Comparison of ENCODE assay signal across 9 cellular contexts in genomic region chr2:74414475-74414874, GRCh38. TPM values are rescaled to one million over a fixed set of nuclear protein-coding genes. Genes with fewer than 3 reads are reported as not detected.
DNase-seq lines count a peak whose midpoint lies in the region; ATAC-seq, FAIRE-seq and TF ChIP-seq lines count a peak whose summit lies in the region.
"Had no signal": no experiment of that assay in that cellular context is flagged by ENCODE, and none has a peak within 500 bp of the region (broad histone marks: within the 10 kb centered on the region; RNA-seq: fewer than 3 reads in every experiment).

No MANE protein-coding gene starts in this region.

- peaks cover 66% of the 10 kb centered on the region for H3K27me3 Mint-ChIP-seq in WTC11 (ENCODE audit: low read depth)

- H3K9me3 Mint-ChIP-seq in WTC11, result no peaks in the 10 kb centered on the region

- intact Hi-C loops in left colon (cut with DNase I, micrococcal nuclease), result no loop called here

- H3K27ac Mint-ChIP-seq in WTC11, result no peak overlapping the region

- H3K4me3 Mint-ChIP-seq in WTC11, result peak overlapping the region; percentile 63

- peaks cover 4% of the 10 kb centered on the region for H3K4me1 ChIP-seq in rectal smooth muscle tissue (ENCODE audit: control insufficient read depth, insufficient read depth, low read length)

- H3K27ac ChIP-seq in rectal smooth muscle tissue (ENCODE audit: low read depth, low read length), result no peak overlapping the region

- H3K36me3 Mint-ChIP-seq in WTC11, result no peaks in the 10 kb centered on the region

- DNase-seq in COLO668 (lab: John Stamatoyannopoulos, UW; ENCODE audit: unreplicated experiment), result peak; percentile 35
- DNase-seq in WTC11 (ENCODE audit: low spot score), result peak; percentile 33
- DNase-seq in fibroblast of villous mesenchyme (ENCODE audit: low read depth), result no peak
- no peak for DNase-seq in H54 (ENCODE audit: insufficient read length, low spot score)
- DNase-seq in SIG-M5 treated with dmso at 0.1 percent for 504 hours (lab: John Stamatoyannopoulos, UW; ENCODE audit: unreplicated experiment), result no peak
- no peak for DNase-seq in left colon
- no peak for DNase-seq in GM19240 (ENCODE audit: insufficient read length, low spot score)
- DNase-seq: activated CD4-positive, alpha-beta T cell treated with anti-CD3 and anti-CD28 coated beads for 1 hour had no signal

- POLR2A ChIA-PET in WTC11 (lab: Charles Lee), result interaction anchor here (0.5 to 1.3 kb wide), 3 partner anchors 22 to 172 kb away, joined by 3 to 10 read pairs (median 3); no protein-coding TSS in a partner anchor

- FAIRE-seq in H54 (lab: Jason Lieb, UNC), result no peak

- H3K4me3 ChIP-seq in fibroblast of villous mesenchyme (ENCODE audit: low read depth, low read length) (peak overlapping the region; percentile 56), rectal smooth muscle tissue (ENCODE audit: low read length) (peak overlapping the region; percentile 70)

- H3K4me1 Mint-ChIP-seq in WTC11, result peaks cover 13% of the 10 kb centered on the region

- no peaks in the 10 kb centered on the region for H3K36me3 ChIP-seq in rectal smooth muscle tissue (ENCODE audit: control insufficient read depth, insufficient read depth, low read length)

- no peak overlapping the region for H3K9ac ChIP-seq in rectal smooth muscle tissue (ENCODE audit: low read length)

- CTCF ChIA-PET in WTC11 (lab: Charles Lee), result interaction anchor here (0.7 to 2.5 kb wide), 5 partner anchors 10 to 80 kb away, joined by 3 to 14 read pairs (median 4); partner anchors contain the start of gene WBP1

- TF ChIP-seq POLR2A in H54 (IDR thresholded peaks at IDR 0.05; ENCODE audit: low read depth, low read length), result no peak

- ATAC-seq in WTC11 (peak; percentile 44), left colon (no peak)

- no peak for TF ChIP-seq CTCF in WTC11 (IDR thresholded peaks at IDR 0.05)
- no peak for TF ChIP-seq CTCF in fibroblast of villous mesenchyme (IDR thresholded peaks at IDR 0.05; ENCODE audit: insufficient read depth, low read depth, low read length)

- no peaks in the 10 kb centered on the region for H3K27me3 ChIP-seq in rectal smooth muscle tissue (ENCODE audit: control insufficient read depth, insufficient read depth, low read length)

TF ChIP-seq in WTC11, 78 proteins besides CTCF, POLR2A, EP300 and RAD21:
- no peak for TF ChIP-seq ZNF219 (CRISPR knock-in tag; IDR thresholded peaks at IDR 0.05; ENCODE audit: borderline replicate concordance)
- peak; percentile 25; the same call in 1 of the 2 replicates for TF ChIP-seq PRDM15 (CRISPR knock-in tag; IDR thresholded peaks at IDR 0.05)

RNA-seq across cellular contexts. Expression of gene C2orf81, which starts 6.9 kb away (rescaled TPM):
- 2.9 to 3.6 TPM (median 3.3 TPM) in 3 replicates for total RNA-seq in WTC11 (2021)
- 0.86 and 1.3 TPM in 2 replicates for total RNA-seq in fibroblast of villous mesenchyme
- 1 to 10 TPM in 1 of 2 donors, under 1 TPM in 1; 0.49 to 1.7 TPM for total RNA-seq in left colon

RNA-seq across cellular contexts. Expression of gene WDR54, which starts 7.1 kb away (rescaled TPM):
- total RNA-seq in WTC11 (2021) (55.2 to 95.7 TPM (median 89.3 TPM) in 3 replicates), fibroblast of villous mesenchyme (28.9 and 43.8 TPM in 2 replicates), left colon (1 to 10 TPM; 2.8 to 5.4 TPM)

RNA-seq across cellular contexts. Expression of gene RTKN, which starts 27.3 kb away (rescaled TPM):
- total RNA-seq in WTC11 (2021) (66.6 to 80.1 TPM (median 67.7 TPM) in 3 replicates), fibroblast of villous mesenchyme (17.4 and 18.1 TPM in 2 replicates), left colon (10 to 100 TPM; 47.6 to 51.9 TPM)

RNA-seq across cellular contexts. Expression of gene DCTN1, which starts 34.4 kb away (rescaled TPM):
- total RNA-seq in WTC11 (2021) (165 to 179 TPM (median 168 TPM) in 3 replicates), fibroblast of villous mesenchyme (136 and 153 TPM in 2 replicates), left colon (100 to 1,000 TPM in 1 of 2 donors, 10 to 100 TPM in 1; 94.6 to 114 TPM)

RNA-seq across cellular contexts. Expression of gene INO80B, which starts 40.4 kb away (rescaled TPM):
- total RNA-seq in WTC11 (2021) (15.8 to 20.2 TPM (median 17.3 TPM) in 3 replicates), fibroblast of villous mesenchyme (10.0 and 11.7 TPM in 2 replicates), left colon (10 to 100 TPM; 26.6 to 27.7 TPM)

Comparison
In these comparisons a context has a peak if more than half of its experiments do, and no peak if none do; other contexts are left out.
1. DNase-seq: peak in COLO668 (single experiment) and WTC11 (single experiment); none in fibroblast of villous mesenchyme (single experiment), H54 (single experiment), SIG-M5 treated with dmso at 0.1 percent for 504 hours (single experiment), left colon (0 of 2) and GM19240 (single experiment).